22 cellular contexts compared by ENCODE assay signal in genomic region chr13:86986448-86986847, GRCh38.
DNase-seq lines count a peak whose midpoint lies in the region; ATAC-seq and TF ChIP-seq lines count a peak whose summit lies in the region.
"Had no signal": no experiment of that assay in that cellular context is flagged by ENCODE, and none has a peak within 500 bp of the region (broad histone marks: within the 10 kb centered on the region; RNA-seq: fewer than 3 reads in every experiment).

No MANE protein-coding gene starts in this region.

- DNase-seq in NCI-H146 (lab: John Stamatoyannopoulos, UW) (peak; percentile 21), NCI-H146 treated with DMSO at 0.1 percent for 48 hours (lab: John Stamatoyannopoulos, UW; ENCODE audit: unreplicated experiment) (no peak), NCI-H82 (lab: John Stamatoyannopoulos, UW) (peak; percentile 80), hepatocyte (ENCODE audit: low spot score) (no peak), smooth muscle cell (lab: John Stamatoyannopoulos, UW; ENCODE audit: unreplicated experiment) (no peak), heart left ventricle (no peak)
- DNase-seq: 8988T; activated CD4-positive, alpha-beta T cell treated with anti-CD3 and anti-CD28 coated beads, Interleukin-2, amount 10 ng/mL, durations not matched to agents 7 days and 5 days; activated naive CD8-positive, alpha-beta T cell treated with anti-CD3 and anti-CD28 coated beads, Interleukin-2, amount 10 ng/mL, durations not matched to agents 7 days and 5 days; DMS79 treated with DMSO at 0.1 percent for 48 hours; esophagus squamous epithelium; left colon; NCI-H1048; NCI-H446 treated with DMSO at 0.1 percent for 48 hours; stimulated activated naive CD4-positive, alpha-beta T cell treated with Interleukin-2 at 50 U/mL for 16 hours had no signal

- H3K79me2 ChIP-seq in hepatocyte = no peaks in the 10 kb centered on the region
- no peaks in the 10 kb centered on the region for H3K79me2 ChIP-seq in smooth muscle cell (ENCODE audit: low read depth)
- H3K79me2 ChIP-seq: parathyroid adenoma had no signal

- H4K20me1 ChIP-seq in hepatocyte (ENCODE audit: insufficient read depth, poor library complexity, severe bottlenecking) (no peaks in the 10 kb centered on the region), smooth muscle cell (ENCODE audit: low read depth) (no peaks in the 10 kb centered on the region)
- H4K20me1 ChIP-seq: BLaER1 treated with 17β-estradiol and CSF1 and Interleukin-3, amounts not matched to agents 10 nM and 100 nM had no signal

- TF ChIP-seq CTCF in hepatocyte (IDR thresholded peaks at IDR 0.05; ENCODE audit: poor library complexity) (no peak), smooth muscle cell (IDR thresholded peaks at IDR 0.05; ENCODE audit: borderline replicate concordance, insufficient read depth, poor library complexity, severe bottlenecking) (no peak), heart left ventricle (IDR thresholded peaks at IDR 0.05) (no peak)

- ATAC-seq in GM21447 (IDR thresholded peaks at IDR 0.05; ENCODE audit: unreplicated experiment) (no peak), heart left ventricle (no peak), HG03378 (IDR thresholded peaks at IDR 0.05; ENCODE audit: unreplicated experiment) (no peak)
- ATAC-seq: K562, left colon had no signal

- H3K4me3 ChIP-seq in hepatocyte (no peak overlapping the region), smooth muscle cell (no peak overlapping the region), heart left ventricle (no peak overlapping the region)
- H3K4me3 ChIP-seq: BLaER1 treated with 17β-estradiol and CSF1 and Interleukin-3, amounts not matched to agents 10 nM and 100 nM; esophagus squamous epithelium; K562; SK-N-MC had no signal

- H3K36me3 ChIP-seq in hepatocyte (replicated peaks; ENCODE audit: insufficient read depth, low read depth) = no peaks in the 10 kb centered on the region
- H3K36me3 ChIP-seq in smooth muscle cell (ENCODE audit: low read depth) = no peaks in the 10 kb centered on the region
- H3K36me3 ChIP-seq in heart left ventricle = no peaks in the 10 kb centered on the region
- H3K36me3 ChIP-seq: BLaER1 treated with 17β-estradiol and CSF1 and Interleukin-3, amounts not matched to agents 10 nM and 100 nM; esophagus squamous epithelium had no signal

- H3K9ac ChIP-seq in smooth muscle cell (ENCODE audit: low read depth) = no peak overlapping the region
- H3K9ac ChIP-seq: BLaER1 treated with 17β-estradiol and CSF1 and Interleukin-3, amounts not matched to agents 10 nM and 100 nM; parathyroid adenoma had no signal

- H2AFZ ChIP-seq in hepatocyte (peak overlapping the region; percentile 57), smooth muscle cell (ENCODE audit: low read depth) (no peak overlapping the region)
- H2AFZ ChIP-seq: parathyroid adenoma had no signal

- no peak for TF ChIP-seq POLR2A in heart left ventricle (IDR thresholded peaks at IDR 0.05)

- H3K4me2 ChIP-seq in hepatocyte = peak overlapping the region; percentile 33
- H3K4me2 ChIP-seq in smooth muscle cell = peak overlapping the region; percentile 61
- H3K4me2 ChIP-seq: BLaER1 treated with 17β-estradiol and CSF1 and Interleukin-3, amounts not matched to agents 10 nM and 100 nM had no signal

- no peaks in the 10 kb centered on the region for H3K9me2 ChIP-seq in hepatocyte (replicated peaks; ENCODE audit: insufficient read depth)

- WGBS in hepatocyte (ENCODE audit: low lambda C conversion rate, missing lambda C conversion rate) = 11% methylated on average over 4 of the region's 4 CpGs
- WGBS in smooth muscle cell (ENCODE audit: low lambda C conversion rate) = 16% methylated on average over 4 of the region's 4 CpGs
- 32 to 42% (median 37%) methylated on average over 4 of the region's 4 CpGs for WGBS in heart left ventricle, 4 donors

- H3K27ac ChIP-seq in hepatocyte (no peak overlapping the region), smooth muscle cell (ENCODE audit: low read depth) (peak overlapping the region; percentile 61), heart left ventricle (no peak overlapping the region)
- H3K27ac ChIP-seq: BLaER1 treated with 17β-estradiol and CSF1 and Interleukin-3, amounts not matched to agents 10 nM and 100 nM; esophagus squamous epithelium; HL-60; parathyroid adenoma; SK-N-MC had no signal

- intact Hi-C loops in heart left ventricle (cut with DNase I) = no loop called here

- H3F3A ChIP-seq in smooth muscle cell (ENCODE audit: low read depth) = no peaks in the 10 kb centered on the region

- H3K4me1 ChIP-seq in hepatocyte (ENCODE audit: insufficient read depth) = no peaks in the 10 kb centered on the region
- peaks cover 16% of the 10 kb centered on the region for H3K4me1 ChIP-seq in smooth muscle cell (ENCODE audit: low read depth)
- no peaks in the 10 kb centered on the region for H3K4me1 ChIP-seq in heart left ventricle
- H3K4me1 ChIP-seq: BLaER1 treated with 17β-estradiol and CSF1 and Interleukin-3, amounts not matched to agents 10 nM and 100 nM; esophagus squamous epithelium; parathyroid adenoma had no signal

- H3K27me3 ChIP-seq in hepatocyte = no peaks in the 10 kb centered on the region
- H3K27me3 ChIP-seq in smooth muscle cell (ENCODE audit: low read depth) = no peaks in the 10 kb centered on the region
- no peaks in the 10 kb centered on the region for H3K27me3 ChIP-seq in heart left ventricle
- H3K27me3 ChIP-seq: BLaER1 treated with 17β-estradiol and CSF1 and Interleukin-3, amounts not matched to agents 10 nM and 100 nM; esophagus squamous epithelium had no signal

- no peaks in the 10 kb centered on the region for H3K9me3 ChIP-seq in hepatocyte (ENCODE audit: low read depth)
- no peaks in the 10 kb centered on the region for H3K9me3 ChIP-seq in smooth muscle cell (replicated peaks; ENCODE audit: low read depth)
- H3K9me3 ChIP-seq in heart left ventricle = no peaks in the 10 kb centered on the region
- H3K9me3 ChIP-seq: BLaER1 treated with 17β-estradiol and CSF1 and Interleukin-3, amounts not matched to agents 10 nM and 100 nM; esophagus squamous epithelium had no signal

Comparison
In these comparisons a context has a peak if more than half of its experiments do, and no peak if none do; other contexts are left out.
1. DNase-seq: peak in NCI-H146 (single experiment) and NCI-H82 (single experiment); none in NCI-H146 treated with DMSO at 0.1 percent for 48 hours (single experiment), hepatocyte (single experiment), smooth muscle cell (single experiment) and heart left ventricle (0 of 5).